Comparison of ENCODE assay signal across 8 cellular contexts in genomic region chr20:4613718-4614620, GRCh38.
A peak's percentile ranks its signal among the peaks of the same experiment; 100 is the strongest.
DNase-seq lines count a peak whose midpoint lies in the region; TF ChIP-seq lines count a peak whose summit lies in the region.

No MANE protein-coding gene starts in this region.

- H3K4me2 ChIP-seq in GM23248 (ENCODE audit: unreplicated experiment) = peak overlapping the region; percentile 2

- intact Hi-C loops in CD14-positive monocyte (cut with micrococcal nuclease) = loop anchor here in 1 of 2 donors (2.0 to 10.0 kb wide), 2 partner anchors 51 to 107 kb away; partner anchors contain the start of gene PRND
- intact Hi-C loops in dorsolateral prefrontal cortex (cut with DNase I) = loop anchor here (1.0 to 5.0 kb wide), 3 partner anchors 68 to 338 kb away; no protein-coding TSS in a partner anchor

- H3K79me2 ChIP-seq in GM23248 (ENCODE audit: insufficient read depth) = no peaks in the 10 kb centered on the region

- H3K4me3 Mint-ChIP-seq in CD14-positive monocyte = peak overlapping the region; percentile 20 to 66

- H3K27ac ChIP-seq in GM23248 (no peak overlapping the region), dorsolateral prefrontal cortex (peak overlapping the region; percentile 51 to 96 (median 86))

- peaks cover 13% of the 10 kb centered on the region for H3K4me1 ChIP-seq in GM23248 (ENCODE audit: insufficient read depth)

- DNase-seq in CD14-positive monocyte (ENCODE audit: low spot score) (peak; percentile 67), GM23248 (peak; percentile 77), NCI-H460 (ENCODE audit: extremely low read depth, low read depth) (peak; percentile 59), dorsolateral prefrontal cortex (peak; percentile 65 to 94 (median 77)), myocyte (ENCODE audit: low read depth) (peak; percentile 95), NCI-H1092 treated with DMSO at 0.1 percent for 48 hours (lab: John Stamatoyannopoulos, UW) (no peak)
- DNase-seq in activated CD4-positive, alpha-beta T cell treated with anti-CD3 and anti-CD28 coated beads, Interleukin-2, amount 50 U/mL, for 1 hour = peak; percentile 63
- peak; percentile 57 for DNase-seq in stimulated activated naive CD4-positive, alpha-beta T cell treated with Interleukin-2 at 50 U/mL for 16 hours (lab: John Stamatoyannopoulos, UW)

- no peaks in the 10 kb centered on the region for H3F3A ChIP-seq in GM23248 (ENCODE audit: insufficient read depth)

- TF ChIP-seq CTCF in CD14-positive monocyte (IDR thresholded peaks at IDR 0.05) (peak; percentile 48), dorsolateral prefrontal cortex (IDR thresholded peaks at IDR 0.05 in 54 of 56, conservative IDR thresholded peaks at IDR 0.05 in 2 of 56; ENCODE audit: low read depth in 1 of 56, partially characterized antibody in 56 of 56) (peak; percentile 20 to 80 (median 62))

- H3K36me3 ChIP-seq in GM23248 (ENCODE audit: low read depth) = no peaks in the 10 kb centered on the region

- 47 to 52% methylated on average over 15 of the region's 15 CpGs for WGBS in GM23248 (ENCODE audit: low coverage in 1 of 2, low lambda C conversion rate in 2 of 2, missing lambda C conversion rate in 2 of 2), 2 experiments

- H3K36me3 Mint-ChIP-seq in CD14-positive monocyte = peaks cover 0 to 3% of the 10 kb centered on the region in 2 donors

- H3K4me3 ChIP-seq in GM23248 (no peak overlapping the region), dorsolateral prefrontal cortex (peak overlapping the region in 27 of 59 donors; percentile 2 to 54 (median 24))

- peaks cover 0 to 8% (median 5%) of the 10 kb centered on the region in 3 donors for H3K27me3 Mint-ChIP-seq in CD14-positive monocyte (ENCODE audit: low read depth in 3 of 3)

- H3K27me3 ChIP-seq in GM23248 (replicated peaks; ENCODE audit: insufficient read depth) = no peaks in the 10 kb centered on the region
- H3K27me3 ChIP-seq in dorsolateral prefrontal cortex = no peaks in the 10 kb centered on the region

- no peaks in the 10 kb centered on the region for H3K9me2 ChIP-seq in GM23248 (ENCODE audit: insufficient read depth)

- no peak overlapping the region for H3K9ac ChIP-seq in GM23248

- no peaks in the 10 kb centered on the region for H3K9me3 ChIP-seq in GM23248 (ENCODE audit: low read depth)

- peaks cover 15 to 24% (median 22%) of the 10 kb centered on the region in 7 donors for H3K9me3 Mint-ChIP-seq in CD14-positive monocyte

- H4K20me1 ChIP-seq in GM23248 (ENCODE audit: insufficient read depth) = no peaks in the 10 kb centered on the region

- peak overlapping the region in 5 of 7 donors; percentile 51 to 85 (median 66) for H3K27ac Mint-ChIP-seq in CD14-positive monocyte

- H3K4me1 Mint-ChIP-seq in CD14-positive monocyte = peaks cover 19% of the 10 kb centered on the region

- in situ Hi-C loops in GM23248 (cut with MboI) = loop anchor here (25.0 kb wide), 1 partner anchor 348 kb away; no protein-coding TSS in a partner anchor

- H2AFZ ChIP-seq in GM23248 = peak overlapping the region; percentile 25; the same call in 1 of the 2 replicates
